ENCODE assay signal across 4 cellular contexts in genomic region chr13:73306688-73307087, GRCh38.
"Had no signal": no experiment of that assay in that cellular context is flagged by ENCODE, and none has a peak within 500 bp of the region (broad histone marks: within the 10 kb centered on the region; RNA-seq: fewer than 3 reads in every experiment).

No MANE protein-coding gene starts in this region.

- H3K4me3 ChIP-seq: GM23248 had no signal

- H3K27ac ChIP-seq: GM23248, KMS-11 had no signal

- H3K4me2 ChIP-seq: KMS-11 had no signal

- DNase-seq: H9, KBM-7 had no signal

- H3K9ac ChIP-seq: GM23248, KMS-11 had no signal
